ENCODE assay signal across 20 cellular contexts in the genomic region with DNA sequence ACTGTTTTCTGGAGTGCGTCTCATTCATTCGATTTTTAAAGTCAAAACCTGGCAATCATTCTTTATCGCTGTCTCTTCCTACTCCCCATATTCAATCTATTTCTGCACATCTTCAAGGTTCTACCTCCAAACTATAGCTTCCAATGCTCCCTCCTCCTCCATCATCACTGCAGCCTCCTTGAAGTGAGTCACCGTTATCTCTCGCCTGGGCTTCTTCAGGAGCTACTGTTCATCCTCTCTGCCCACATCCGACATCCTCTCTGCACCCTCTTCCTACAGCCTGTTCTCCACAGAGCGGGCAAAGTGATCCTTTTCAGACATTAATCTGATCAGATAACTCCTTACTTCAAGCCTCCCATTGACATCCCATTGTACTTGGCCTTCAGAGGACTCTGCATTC.
"Had no signal": no experiment of that assay in that cellular context is flagged by ENCODE, and none has a peak within 500 bp of the region (broad histone marks: within the 10 kb centered on the region; RNA-seq: fewer than 3 reads in every experiment).

No MANE protein-coding gene starts in this region.

- DNase-seq: colonic mucosa; cortex of kidney; dermis blood vessel endothelial cell; dorsolateral prefrontal cortex; effector CD4-positive, alpha-beta T cell; effector CD8-positive, alpha-beta T cell; effector memory CD4-positive, alpha-beta T cell; effector memory CD8-positive, alpha-beta T cell; endodermal cell; erythroblast; esophagus squamous epithelium; foreskin fibroblast; foreskin keratinocyte; foreskin melanocyte; gastrocnemius medialis; glutamatergic neuron; heart left ventricle; heart right ventricle had no signal

- ATAC-seq: effector memory CD8-positive, alpha-beta T cell; esophagus mucosa; foreskin keratinocyte; gastrocnemius medialis; gastroesophageal sphincter; heart left ventricle; heart right ventricle had no signal
